In the genomic region with DNA sequence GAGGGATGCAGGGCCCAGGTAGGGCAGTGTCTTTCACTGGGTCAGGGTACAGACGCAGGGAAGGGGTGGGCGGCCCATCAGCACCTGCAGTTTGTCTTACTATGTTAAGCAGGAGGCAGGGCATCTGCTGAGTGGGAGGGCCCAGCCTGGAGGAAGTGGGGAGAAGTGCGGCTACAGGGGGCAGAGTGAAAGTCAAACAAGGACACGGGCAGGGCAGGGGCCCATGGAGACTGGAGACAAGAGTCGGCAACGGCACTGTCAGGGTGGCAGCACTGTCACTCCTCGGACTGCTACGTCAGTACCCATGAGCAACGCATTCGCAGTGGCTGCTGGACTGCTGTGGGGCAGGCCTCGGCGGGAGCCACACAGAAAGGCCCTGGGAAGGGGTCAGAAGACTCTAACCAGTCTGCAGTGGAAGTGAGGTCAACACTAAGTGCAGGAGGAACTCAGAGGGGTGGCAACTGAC, we compare ENCODE assay signal across 8 cellular contexts. TPM values are rescaled to one million over a fixed set of nuclear protein-coding genes. Genes with fewer than 3 reads are reported as not detected.
DNase-seq lines count a peak whose midpoint lies in the region; ATAC-seq, FAIRE-seq and TF ChIP-seq lines count a peak whose summit lies in the region.

No MANE protein-coding gene starts in this region.

- H3K9me3 ChIP-seq in HUES64 (ENCODE audit: insufficient read depth, low read depth, low read length) = no peaks in the 10 kb centered on the region
- H3K9me3 ChIP-seq in kidney (ENCODE audit: control insufficient read depth in 1 of 2, low read length in 2 of 2) = no peaks in the 10 kb centered on the region

- CTCF ChIA-PET in activated CD4-positive, alpha-beta memory T cell treated with anti-CD3 and anti-CD28 coated beads for 36 hours (lab: Charles Lee) = interaction anchor here (1.0 kb wide), 1 partner anchor 23 kb away, joined by 3 read pairs; no protein-coding TSS in a partner anchor

- peaks cover 66% of the 10 kb centered on the region for H3K4me1 ChIP-seq in HUES64 (ENCODE audit: insufficient read depth, low read length)
- H3K4me1 ChIP-seq in kidney (ENCODE audit: control insufficient read depth in 1 of 2, insufficient read depth in 1 of 2, low read depth in 1 of 2, low read length in 2 of 2) = peaks cover 0 to 7% of the 10 kb centered on the region in 2 donors

- H3K27ac ChIP-seq in HUES64 (ENCODE audit: low read depth, low read length) (peak overlapping the region; percentile 59), kidney (ENCODE audit: low read depth in 2 of 2, low read length in 2 of 2) (no peak overlapping the region)

- H3K4me1 Mint-ChIP-seq in activated CD4-positive, alpha-beta memory T cell treated with anti-CD3 and anti-CD28 coated beads for 36 hours (ENCODE audit: low read depth) = peaks cover 87% of the 10 kb centered on the region

- H3K36me3 ChIP-seq in HUES64 (ENCODE audit: insufficient read depth, low read length) = peaks cover 4% of the 10 kb centered on the region; the same call in 1 of the 2 replicates
- H3K36me3 ChIP-seq in kidney (ENCODE audit: control insufficient read depth in 1 of 2, insufficient read depth in 2 of 2, low read length in 2 of 2) = no peaks in the 10 kb centered on the region

- no peak for TF ChIP-seq CTCF in kidney (IDR thresholded peaks at IDR 0.05; ENCODE audit: borderline replicate concordance, extremely low read depth, insufficient read depth)

- H3K27me3 ChIP-seq in HUES64 (ENCODE audit: insufficient read depth, low read length) = no peaks in the 10 kb centered on the region

- H3K9me3 Mint-ChIP-seq in activated CD4-positive, alpha-beta memory T cell treated with anti-CD3 and anti-CD28 coated beads for 36 hours = no peaks in the 10 kb centered on the region

- H3K4me3 Mint-ChIP-seq in activated CD4-positive, alpha-beta memory T cell treated with anti-CD3 and anti-CD28 coated beads for 36 hours = peak overlapping the region; percentile 25

- 55% methylated on average over 12 of the region's 12 CpGs for WGBS in HUES64

- peak; percentile 71 for ATAC-seq in GM19023 (IDR thresholded peaks at IDR 0.05; ENCODE audit: unreplicated experiment)
- ATAC-seq in left cardiac atrium = peak; percentile 35 to 47
- ATAC-seq in HG03025 (IDR thresholded peaks at IDR 0.05; ENCODE audit: low FRiP score, unreplicated experiment) = no peak

- H3K36me3 Mint-ChIP-seq in activated CD4-positive, alpha-beta memory T cell treated with anti-CD3 and anti-CD28 coated beads for 36 hours = no peaks in the 10 kb centered on the region

- H3K4me3 ChIP-seq in HUES64 (ENCODE audit: low read length) (no peak overlapping the region), kidney (ENCODE audit: low read length in 2 of 2) (no peak overlapping the region)

- no peak for FAIRE-seq in kidney (lab: Jason Lieb, UNC)

- intact Hi-C loops in activated CD4-positive, alpha-beta memory T cell treated with anti-CD3 and anti-CD28 coated beads for 36 hours (cut with micrococcal nuclease) = loop anchor here (2.0 kb wide), 1 partner anchor 17 kb away; no protein-coding TSS in a partner anchor
- intact Hi-C loops in left cardiac atrium (cut with DNase I) = no loop called here
- intact Hi-C loops in kidney (cut with DNase I) = no loop called here

- H3K27me3 Mint-ChIP-seq in activated CD4-positive, alpha-beta memory T cell treated with anti-CD3 and anti-CD28 coated beads for 36 hours = no peaks in the 10 kb centered on the region

- POLR2A ChIA-PET in activated CD4-positive, alpha-beta memory T cell treated with anti-CD3 and anti-CD28 coated beads for 36 hours (lab: Charles Lee) = no interaction called here

- DNase-seq in activated CD4-positive, alpha-beta memory T cell treated with anti-CD3 and anti-CD28 coated beads for 36 hours = peak; percentile 81
- DNase-seq in left cardiac atrium (no peak), kidney (no peak), COLO829 (ENCODE audit: low spot score) (no peak)
- peak; percentile 41 for DNase-seq in stimulated activated CD8-positive, alpha-beta memory T cell treated with anti-CD3 and anti-CD28 coated beads, Interleukin-4, amount 100 ng/mL, for 24 hours (ENCODE audit: low read depth)

- peak overlapping the region; percentile 80 for H3K27ac Mint-ChIP-seq in activated CD4-positive, alpha-beta memory T cell treated with anti-CD3 and anti-CD28 coated beads for 36 hours

- H3K9ac ChIP-seq in HUES64 (ENCODE audit: low read depth, low read length) (no peak overlapping the region; the same call in 1 of the 2 replicates), kidney (ENCODE audit: low read length in 2 of 2) (no peak overlapping the region)

RNA-seq across cellular contexts. Expression of a gene that starts 19.7 kb away (rescaled TPM):
- 23.8 TPM for polyA plus RNA-seq in HUES64 (2013, experiment 1 of 2)
- polyA plus RNA-seq in HUES64 (2013, experiment 2 of 2) = 26.6 TPM
- total RNA-seq in activated CD4-positive, alpha-beta memory T cell treated with anti-CD3 and anti-CD28 coated beads for 36 hours = 10 to 100 TPM; 43.2 to 46.0 TPM
- 10 to 100 TPM; 17.2 to 17.6 TPM for total RNA-seq in left cardiac atrium
- total RNA-seq in kidney = 38.6 TPM
- polyA plus RNA-seq in kidney (ENCODE audit: insufficient read depth, low read depth, low replicate concordance) = 3.3 TPM

Comparison
In these comparisons a context has a peak if more than half of its experiments do, and no peak if none do; other contexts are left out.
1. DNase-seq: peak in activated CD4-positive, alpha-beta memory T cell treated with anti-CD3 and anti-CD28 coated beads for 36 hours (single experiment) and stimulated activated CD8-positive, alpha-beta memory T cell treated with anti-CD3 and anti-CD28 coated beads, Interleukin-4, amount 100 ng/mL, for 24 hours (single experiment); none in left cardiac atrium (single experiment), kidney (single experiment) and COLO829 (single experiment).